ENCODE assay signal across 14 cellular contexts in genomic region chr6:37456816-37457560, GRCh38. TPM values are rescaled to one million over a fixed set of nuclear protein-coding genes. Genes with fewer than 3 reads are reported as not detected.
DNase-seq lines count a peak whose midpoint lies in the region; ATAC-seq and TF ChIP-seq lines count a peak whose summit lies in the region.
"Had no signal": no experiment of that assay in that cellular context is flagged by ENCODE, and none has a peak within 500 bp of the region (broad histone marks: within the 10 kb centered on the region; RNA-seq: fewer than 3 reads in every experiment).

No MANE protein-coding gene starts in this region.

- peaks cover 55% of the 10 kb centered on the region for H3K36me3 ChIP-seq in MG63

- H3K27me3 ChIP-seq in MG63: no peaks in the 10 kb centered on the region

- no peak overlapping the region for H3K4me3 ChIP-seq in MG63
- no peak overlapping the region for H3K4me3 ChIP-seq in choroid plexus epithelial cell (ENCODE audit: low read depth, low read length)
- H3K4me3 ChIP-seq: prostate gland, SK-N-MC had no signal

- no peak for ATAC-seq in HG03097 (IDR thresholded peaks at IDR 0.05; ENCODE audit: low FRiP score, unreplicated experiment)

- no peaks in the 10 kb centered on the region for H3K9me3 ChIP-seq in MG63
- H3K9me3 ChIP-seq: prostate gland had no signal

- TF ChIP-seq CTCF in choroid plexus epithelial cell (conservative IDR thresholded peaks at IDR 0.05; ENCODE audit: low read depth, low read length): no peak

- DNase-seq in AG20443 (ENCODE audit: low spot score) (peak; percentile 95), MG63 (peak; percentile 92), choroid plexus epithelial cell (ENCODE audit: low read depth) (peak; percentile 56), myocyte (ENCODE audit: low read depth) (peak; percentile 31), NCI-H748 (lab: John Stamatoyannopoulos, UW; ENCODE audit: unreplicated experiment) (no peak), iPS-NIHi11 (ENCODE audit: low spot score) (no peak), middle frontal gyrus (ENCODE audit: extremely low spot score, low spot score) (no peak)
- DNase-seq: activated CD4-positive, alpha-beta T cell treated with anti-CD3 and anti-CD28 coated beads, Interleukin-2, amount 50 U/mL, for 4 hours; activated naive CD8-positive, alpha-beta T cell treated with anti-CD3 and anti-CD28 coated beads, Interleukin-2, amount 10 ng/mL, durations not matched to agents 7 days and 5 days; MV-4-11; NCI-H524 had no signal

RNA-seq across cellular contexts. Expression of gene CMTR1, which starts 24.0 kb away (rescaled TPM):
- total RNA-seq in MG63 (2014; rRNA removed; shearing (Covaris generic); ENCODE audit: low replicate concordance): 30.3 and 33.8 TPM in 2 replicates
- total RNA-seq in myocyte: 34.0 and 35.1 TPM in 2 replicates
- polyA plus RNA-seq in myocyte (2012): 34.5 TPM

RNA-seq across cellular contexts. Expression of gene CCDC167, which starts 42.7 kb away (rescaled TPM):
- total RNA-seq in MG63 (2014; rRNA removed; shearing (Covaris generic); ENCODE audit: low replicate concordance): 30.6 and 71.3 TPM in 2 replicates
- 42.4 and 45.9 TPM in 2 replicates for total RNA-seq in myocyte
- polyA plus RNA-seq in myocyte (2012): 56.6 TPM

Comparison
In these comparisons a context has a peak if more than half of its experiments do, and no peak if none do; other contexts are left out.
1. DNase-seq: peak in AG20443 (single experiment), MG63 (single experiment), choroid plexus epithelial cell (single experiment) and myocyte (single experiment); none in NCI-H748 (single experiment), iPS-NIHi11 (single experiment) and middle frontal gyrus (single experiment).